ENCODE assay signal across 14 cellular contexts in the genomic region with DNA sequence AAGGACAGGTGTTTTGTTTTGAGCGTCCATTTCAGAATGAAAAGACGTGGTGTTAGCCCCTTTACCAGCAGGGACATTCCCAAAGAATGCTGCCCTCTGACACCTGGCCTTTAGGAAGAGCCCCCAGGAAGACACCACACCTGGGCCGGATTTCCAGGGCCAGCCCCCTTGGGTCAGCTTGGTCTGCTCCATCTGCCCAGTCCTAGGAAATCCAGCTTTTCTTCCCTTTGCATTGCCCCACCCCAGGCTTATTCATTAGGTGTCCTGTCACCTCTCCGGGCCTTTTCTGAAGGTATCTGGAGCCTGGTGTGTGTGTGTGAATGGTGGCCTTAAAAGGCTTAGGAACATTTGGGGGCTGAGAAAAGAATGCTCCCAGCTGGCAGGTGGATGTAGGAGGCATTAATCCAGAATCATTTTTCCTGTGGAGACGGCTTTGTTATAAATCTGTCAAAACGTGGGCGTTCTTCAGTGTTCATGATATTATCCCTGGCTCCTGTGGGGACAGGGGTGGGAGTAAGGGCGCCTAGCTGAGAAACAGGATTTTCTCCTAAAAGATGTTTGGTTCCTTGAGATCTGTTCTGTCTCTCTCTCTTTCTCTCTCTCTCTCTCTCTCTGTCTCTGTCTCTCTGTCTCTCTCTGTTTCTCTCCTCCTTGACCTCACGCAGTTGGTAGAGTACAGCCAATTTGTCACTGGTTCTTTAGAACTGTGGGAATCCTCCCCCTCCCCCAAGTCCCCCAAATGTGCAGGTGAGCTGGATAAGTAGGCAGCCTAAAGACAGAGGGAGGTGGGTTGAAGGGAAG.
"Had no signal": no experiment of that assay in that cellular context is flagged by ENCODE, and none has a peak within 500 bp of the region (broad histone marks: within the 10 kb centered on the region; RNA-seq: fewer than 3 reads in every experiment).

No MANE protein-coding gene starts in this region.

- DNase-seq: activated CD4-positive, alpha-beta memory T cell treated with anti-CD3 and anti-CD28 coated beads for 36 hours; activated CD4-positive, alpha-beta T cell treated with anti-CD3 and anti-CD28 coated beads for 1 hour; activated CD8-positive, alpha-beta memory T cell treated with anti-CD3 and anti-CD28 coated beads, Interleukin-2, amount 50 U/mL, for 48 hours; activated naive CD4-positive, alpha-beta T cell treated with Interleukin-2 at 50 U/mL for 16 hours; activated naive CD8-positive, alpha-beta T cell treated with anti-CD3 and anti-CD28 coated beads, Interleukin-2, amount 50 U/mL, for 24 hours; central memory CD4-positive, alpha-beta T cell; effector CD4-positive, alpha-beta T cell; immature natural killer cell; ovary; SW 1271; trophoblast cell had no signal

- ATAC-seq: activated naive CD8-positive, alpha-beta T cell treated with anti-CD3 and anti-CD28 coated beads, Interleukin-2, amount 50 U/mL, for 24 hours; stimulated activated effector memory CD8-positive, alpha-beta T cell treated with anti-CD3 and anti-CD28 coated beads, Interleukin-12 subunit alpha, Interleukin-12 subunit beta, amount 100 ng/mL, for 72 hours had no signal

- H3K36me3 ChIP-seq: ovary had no signal

- H3K4me3 ChIP-seq: coronary artery, ovary, smooth muscle cell had no signal

- H3K27ac ChIP-seq: coronary artery, ovary had no signal

- H3K4me2 ChIP-seq: smooth muscle cell had no signal

- H3K9me3 ChIP-seq: ovary had no signal

- H3K27me3 ChIP-seq: ovary had no signal
